9 cellular contexts compared by ENCODE assay signal in genomic region chr19:32351807-32352630, GRCh38. TPM values are rescaled to one million over a fixed set of nuclear protein-coding genes. Genes with fewer than 3 reads are reported as not detected.
DNase-seq lines count a peak whose midpoint lies in the region; ATAC-seq and TF ChIP-seq lines count a peak whose summit lies in the region.
"Had no signal": no experiment of that assay in that cellular context is flagged by ENCODE, and none has a peak within 500 bp of the region (broad histone marks: within the 10 kb centered on the region; RNA-seq: fewer than 3 reads in every experiment).

No MANE protein-coding gene starts in this region.

- 63 to 72% methylated on average over 2 of the region's 2 CpGs for WGBS in GM23248 (ENCODE audit: low coverage in 1 of 2, low lambda C conversion rate in 2 of 2, missing lambda C conversion rate in 2 of 2), 2 experiments

- BruUV-seq in OCI-LY7 (replicated peaks; lab: Mats Ljungman, UMichigan), result no TSS peak

- H3K9me3 Mint-ChIP-seq in chondrocyte (ENCODE audit: low read depth), result no peaks in the 10 kb centered on the region

- CTCF ChIA-PET in OCI-LY7 (lab: Charles Lee; ENCODE audit: unreplicated experiment), result no interaction called here

- H3K4me3 Mint-ChIP-seq in chondrocyte (ENCODE audit: unreplicated experiment), result no peak overlapping the region

- no peak overlapping the region for H3K9ac ChIP-seq in GM23248

- H3K27me3 ChIP-seq in GM23248 (replicated peaks; ENCODE audit: insufficient read depth) (no peaks in the 10 kb centered on the region), gastrocnemius medialis (no peaks in the 10 kb centered on the region), dorsolateral prefrontal cortex (no peaks in the 10 kb centered on the region)

- H3K4me1 ChIP-seq in GM23248 (ENCODE audit: insufficient read depth) (peaks cover 33% of the 10 kb centered on the region), OCI-LY7 (ENCODE audit: insufficient read depth, low read length, poor library complexity, severe bottlenecking) (peaks cover 35% of the 10 kb centered on the region), gastrocnemius medialis (peaks cover 40 to 43% of the 10 kb centered on the region in 2 donors)

- H3K27ac Mint-ChIP-seq in chondrocyte (ENCODE audit: unreplicated experiment), result peak overlapping the region; percentile 79

- intact Hi-C loops in OCI-LY7 (cut with micrococcal nuclease; ENCODE audit: unreplicated experiment), result no loop called here
- intact Hi-C loops in gastrocnemius medialis (cut with DNase I; ENCODE audit: low total_unique reads), result loop anchor here (2.0 to 10.0 kb wide), 2 partner anchors 21 to 953 kb away; partner anchors contain the start of gene CEBPA
- intact Hi-C loops in dorsolateral prefrontal cortex (cut with DNase I), result no loop called here

- in situ Hi-C loops in GM23248 (cut with MboI), result no loop called here
- in situ Hi-C loops in gastrocnemius medialis (cut with MboI; ENCODE audit: low sequenced_read_pairs in 4 of 4), result loop anchor here in 2 of 4 donors (10.0 to 25.0 kb wide), 2 partner anchors 53 to 335 kb away; partner anchors contain the start of genes ANKRD27 (in 1 of the 2), DPY19L3 (in 1 of the 2), NUDT19 (in 1 of the 2) and RGS9BP (in 1 of the 2)

- H2AFZ ChIP-seq in GM23248 (no peak overlapping the region), OCI-LY7 (ENCODE audit: low read length) (no peak overlapping the region)

- POLR2A ChIA-PET in OCI-LY7 (lab: Charles Lee), result no interaction called here

- no peak for TF ChIP-seq POLR2A in gastrocnemius medialis (IDR thresholded peaks at IDR 0.05)

- H3K9me3 ChIP-seq in GM23248 (ENCODE audit: low read depth) (no peaks in the 10 kb centered on the region), OCI-LY7 (ENCODE audit: low read length) (no peaks in the 10 kb centered on the region), gastrocnemius medialis (no peaks in the 10 kb centered on the region)

- peaks cover 37% of the 10 kb centered on the region for H3K36me3 ChIP-seq in GM23248 (ENCODE audit: low read depth)
- peaks cover 92% of the 10 kb centered on the region for H3K36me3 ChIP-seq in OCI-LY7 (ENCODE audit: insufficient read depth, low read length)
- peaks cover 0 to 74% of the 10 kb centered on the region in 2 donors for H3K36me3 ChIP-seq in gastrocnemius medialis

- H3K4me2 ChIP-seq in GM23248 (ENCODE audit: unreplicated experiment) (peak overlapping the region; percentile 71), OCI-LY7 (ENCODE audit: low read length) (peak overlapping the region; percentile 23)

- no peak for TF ChIP-seq CTCF in OCI-LY7 (conservative IDR thresholded peaks at IDR 0.05; ENCODE audit: low read length)
- no peak for TF ChIP-seq CTCF in chondrocyte (IDR thresholded peaks at IDR 0.05)
- no peak for TF ChIP-seq CTCF in gastrocnemius medialis (IDR thresholded peaks at IDR 0.05 in 4 of 5, conservative IDR thresholded peaks at IDR 0.05 in 1 of 5)
- TF ChIP-seq CTCF in dorsolateral prefrontal cortex (IDR thresholded peaks at IDR 0.05 in 54 of 56, conservative IDR thresholded peaks at IDR 0.05 in 2 of 56; ENCODE audit: low read depth in 1 of 56, partially characterized antibody in 56 of 56), result no peak

- peak; percentile 64 for DNase-seq in GM23248
- no peak for DNase-seq in OCI-LY7 (ENCODE audit: low spot score)
- DNase-seq in chondrocyte (ENCODE audit: low spot score), result no peak
- DNase-seq in gastrocnemius medialis, result no peak
- DNase-seq in NCI-H510A treated with DMSO at 0.1 percent for 48 hours (lab: John Stamatoyannopoulos, UW), result no peak
- DNase-seq in hypothalamus (lab: John Stamatoyannopoulos, UW), result no peak
- DNase-seq in dorsolateral prefrontal cortex, result no peak
- DNase-seq: activated gamma-delta T cell had no signal

- H3K36me3 Mint-ChIP-seq in chondrocyte (ENCODE audit: low read depth), result peaks cover 26% of the 10 kb centered on the region

- peaks cover 8% of the 10 kb centered on the region; the same call in 1 of the 2 replicates for H4K20me1 ChIP-seq in GM23248 (ENCODE audit: insufficient read depth)
- peaks cover 13% of the 10 kb centered on the region for H4K20me1 ChIP-seq in OCI-LY7 (ENCODE audit: insufficient read depth, low read length)

- ATAC-seq in gastrocnemius medialis (peak in 1 of 2 donors; percentile 23), HG03175 (IDR thresholded peaks at IDR 0.05; ENCODE audit: unreplicated experiment) (no peak)

- H3K4me3 ChIP-seq in GM23248 (peak overlapping the region; percentile 43), OCI-LY7 (ENCODE audit: low read depth, low read length, poor library complexity, severe bottlenecking) (no peak overlapping the region), gastrocnemius medialis (peak overlapping the region in 2 of 4 donors; percentile 22 to 26), dorsolateral prefrontal cortex (no peak overlapping the region)

- H3K27ac ChIP-seq in GM23248 (peak overlapping the region; percentile 52), OCI-LY7 (ENCODE audit: low read depth, low read length, poor library complexity, severe bottlenecking) (no peak overlapping the region), gastrocnemius medialis (peak overlapping the region; percentile 83 to 90 (median 88)), dorsolateral prefrontal cortex (peak overlapping the region in 8 of 59 donors; percentile 10 to 42 (median 30))

- H3K4me1 Mint-ChIP-seq in chondrocyte (ENCODE audit: low read depth), result peaks cover 31% of the 10 kb centered on the region

- no peaks in the 10 kb centered on the region for H3K9me2 ChIP-seq in GM23248 (ENCODE audit: insufficient read depth)
- H3K9me2 ChIP-seq in OCI-LY7 (ENCODE audit: insufficient read depth, low read length), result no peaks in the 10 kb centered on the region

- peaks cover 29% of the 10 kb centered on the region for H3F3A ChIP-seq in GM23248 (ENCODE audit: insufficient read depth)

- peaks cover 61% of the 10 kb centered on the region for H3K79me2 ChIP-seq in GM23248 (ENCODE audit: insufficient read depth)
- peaks cover 77% of the 10 kb centered on the region for H3K79me2 ChIP-seq in OCI-LY7 (ENCODE audit: insufficient read depth, low read depth, low read length)

- H3K27me3 Mint-ChIP-seq in chondrocyte (ENCODE audit: low read depth), result no peaks in the 10 kb centered on the region

RNA-seq across cellular contexts. Expression of gene ZNF507, which starts 6.6 kb away (rescaled TPM):
- 4.9 and 5.2 TPM in 2 replicates for total RNA-seq in GM23248 (2014; rRNA removed; shearing (Covaris generic))
- polyA plus RNA-seq in GM23248 (2016; fragmentation: Nextera tagmentation; extraction: Ambion mirVana), result 4.3 and 4.9 TPM in 2 replicates
- total RNA-seq in OCI-LY7 (2014; rRNA removed; shearing (Covaris generic)), result 13.3 and 14.2 TPM in 2 replicates
- total RNA-seq in OCI-LY7 (2022) (34.4 and 35.0 TPM in 2 replicates), chondrocyte (16.7 to 20.6 TPM (median 17.0 TPM) in 3 replicates), gastrocnemius medialis (10 to 100 TPM; 11.9 to 21.8 (median 17.8) TPM), dorsolateral prefrontal cortex (10 to 100 TPM; 23.3 to 42.1 (median 34.2) TPM)

RNA-seq across cellular contexts. Expression of gene DPY19L3, which starts 53.6 kb away (rescaled TPM):
- total RNA-seq in GM23248 (2014; rRNA removed; shearing (Covaris generic)), result 15.3 and 20.0 TPM in 2 replicates
- 7.5 and 7.6 TPM in 2 replicates for polyA plus RNA-seq in GM23248 (2016; fragmentation: Nextera tagmentation; extraction: Ambion mirVana)
- total RNA-seq in OCI-LY7 (2014; rRNA removed; shearing (Covaris generic)), result 31.3 and 42.0 TPM in 2 replicates
- total RNA-seq in OCI-LY7 (2022), result 39.0 and 42.2 TPM in 2 replicates
- 70.3 to 85.4 TPM (median 72.5 TPM) in 3 replicates for total RNA-seq in chondrocyte
- total RNA-seq in gastrocnemius medialis, result 1 to 10 TPM; 2.3 to 9.9 (median 7.5) TPM
- 10 to 100 TPM; 22.7 to 83.2 (median 48.3) TPM for total RNA-seq in dorsolateral prefrontal cortex
